ENCODE assay signal across 8 cellular contexts in the genomic region with DNA sequence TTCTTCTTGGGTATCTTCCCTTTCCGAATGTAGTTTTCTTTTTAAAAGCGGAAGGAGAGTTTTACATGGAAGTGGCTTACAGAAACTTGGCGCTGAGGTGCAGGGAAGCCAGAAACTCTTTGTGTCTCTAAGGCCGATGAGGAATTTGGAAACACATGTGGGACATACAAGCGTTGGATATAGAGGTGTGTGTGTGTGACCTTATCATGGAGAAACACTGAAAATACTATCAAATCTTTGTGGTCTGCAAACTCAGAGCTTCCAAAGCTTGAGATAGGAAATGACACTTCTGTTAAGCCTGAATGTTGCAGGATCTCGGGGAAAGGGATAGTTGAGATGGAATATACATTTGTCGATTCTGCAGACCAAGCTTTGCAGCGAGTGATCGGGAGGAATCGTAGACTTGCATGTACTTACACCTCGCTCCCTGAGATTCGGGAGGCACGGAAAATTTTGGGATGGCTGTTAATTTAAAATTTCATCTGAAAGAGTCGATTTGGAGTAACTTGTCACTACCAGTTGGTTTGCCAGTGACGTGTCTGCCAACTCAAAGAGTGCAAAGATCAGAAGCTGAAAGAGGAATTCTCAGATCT. TPM values are rescaled to one million over a fixed set of nuclear protein-coding genes. Genes with fewer than 3 reads are reported as not detected.
A peak's percentile ranks its signal among the peaks of the same experiment; 100 is the strongest.
DNase-seq lines count a peak whose midpoint lies in the region; ATAC-seq and TF ChIP-seq lines count a peak whose summit lies in the region.

No MANE protein-coding gene starts in this region.

- CTCF ChIA-PET in activated CD8-positive, alpha-beta T cell treated with anti-CD3 and anti-CD28 coated beads for 36 hours (lab: Charles Lee), result interaction anchor here (1.2 to 4.3 kb wide), 4 partner anchors 11 to 131 kb away, joined by 5 to 26 read pairs (median 8); no protein-coding TSS in a partner anchor

- ATAC-seq in activated CD8-positive, alpha-beta T cell treated with anti-CD3 and anti-CD28 coated beads for 36 hours, result no peak

- peaks cover 27% of the 10 kb centered on the region for H3K4me1 Mint-ChIP-seq in activated CD8-positive, alpha-beta T cell treated with anti-CD3 and anti-CD28 coated beads for 36 hours (ENCODE audit: low read depth)
- H3K4me1 Mint-ChIP-seq in glutamatergic neuron (ENCODE audit: low read depth, unreplicated experiment), result peaks cover 4% of the 10 kb centered on the region

- no peaks in the 10 kb centered on the region for H3K36me3 ChIP-seq in prostate gland

- WGBS in prostate gland, result 1% methylated on average over 15 of the region's 15 CpGs

- no peaks in the 10 kb centered on the region for H3K27me3 ChIP-seq in prostate gland (replicated peaks; ENCODE audit: insufficient read depth)

- H3K4me3 Mint-ChIP-seq in activated CD8-positive, alpha-beta T cell treated with anti-CD3 and anti-CD28 coated beads for 36 hours, result peak overlapping the region; percentile 88
- H3K4me3 Mint-ChIP-seq in glutamatergic neuron (ENCODE audit: unreplicated experiment), result peak overlapping the region; percentile 93

- TF ChIP-seq CTCF in LNCaP clone FGC (IDR thresholded peaks at IDR 0.05; ENCODE audit: control insufficient read depth, extremely low read depth, insufficient read depth) (no peak), glutamatergic neuron (IDR thresholded peaks at IDR 0.05; ENCODE audit: partially characterized antibody, unreplicated experiment) (no peak), prostate gland (IDR thresholded peaks at IDR 0.05) (no peak)
- no peak for TF ChIP-seq CTCF in activated CD8-positive, alpha-beta T cell treated with anti-CD3 and anti-CD28 coated beads for 36 hours (IDR thresholded peaks at IDR 0.05)

- H3K9me3 Mint-ChIP-seq in activated CD8-positive, alpha-beta T cell treated with anti-CD3 and anti-CD28 coated beads for 36 hours, result no peaks in the 10 kb centered on the region
- H3K9me3 Mint-ChIP-seq in glutamatergic neuron (ENCODE audit: unreplicated experiment), result peaks cover 4% of the 10 kb centered on the region

- DNase-seq in NCI-H146 (lab: John Stamatoyannopoulos, UW) (peak; percentile 7), NCI-H146 treated with DMSO at 0.1 percent for 48 hours (lab: John Stamatoyannopoulos, UW; ENCODE audit: unreplicated experiment) (no peak), LNCaP clone FGC (ENCODE audit: low read depth) (no peak), glutamatergic neuron (no peak), prostate gland (ENCODE audit: low spot score) (no peak), NCI-H2196 treated with DMSO at 0.1 percent for 48 hours (lab: John Stamatoyannopoulos, UW; ENCODE audit: unreplicated experiment) (no peak), foreskin melanocyte (no peak)
- DNase-seq in activated CD8-positive, alpha-beta T cell treated with anti-CD3 and anti-CD28 coated beads for 36 hours, result no peak

- peaks cover 6% of the 10 kb centered on the region for H3K4me1 ChIP-seq in prostate gland (replicated peaks)

- H3K27me3 Mint-ChIP-seq in activated CD8-positive, alpha-beta T cell treated with anti-CD3 and anti-CD28 coated beads for 36 hours, result no peaks in the 10 kb centered on the region
- H3K27me3 Mint-ChIP-seq in glutamatergic neuron (ENCODE audit: unreplicated experiment), result peaks cover 9% of the 10 kb centered on the region

- H3K36me3 Mint-ChIP-seq in activated CD8-positive, alpha-beta T cell treated with anti-CD3 and anti-CD28 coated beads for 36 hours (ENCODE audit: low read depth), result no peaks in the 10 kb centered on the region
- no peaks in the 10 kb centered on the region for H3K36me3 Mint-ChIP-seq in glutamatergic neuron (ENCODE audit: unreplicated experiment)

- intact Hi-C loops in activated CD8-positive, alpha-beta T cell treated with anti-CD3 and anti-CD28 coated beads for 36 hours (cut with micrococcal nuclease), result loop anchor here (2.0 to 5.0 kb wide), 3 partner anchors 29 to 118 kb away; a partner anchor contains a TSS
- intact Hi-C loops in prostate gland (cut with DNase I), result loop anchor here (2.0 kb wide), 1 partner anchor 115 kb away; a partner anchor contains a TSS

- peak overlapping the region; percentile 86 for H3K27ac ChIP-seq in prostate gland

- no peaks in the 10 kb centered on the region for H3K9me3 ChIP-seq in prostate gland

- H3K4me3 ChIP-seq in LNCaP clone FGC (ENCODE audit: low read depth, low read length) (peak overlapping the region; percentile 60), prostate gland (peak overlapping the region; percentile 87 to 97)

- TF ChIP-seq POLR2A in prostate gland (IDR thresholded peaks at IDR 0.05), result no peak

- H3K27ac Mint-ChIP-seq in activated CD8-positive, alpha-beta T cell treated with anti-CD3 and anti-CD28 coated beads for 36 hours, result peak overlapping the region; percentile 91
- H3K27ac Mint-ChIP-seq in glutamatergic neuron (ENCODE audit: unreplicated experiment), result no peak overlapping the region

- POLR2A ChIA-PET in activated CD8-positive, alpha-beta T cell treated with anti-CD3 and anti-CD28 coated beads for 36 hours (lab: Charles Lee), result interaction anchor here (0.9 to 2.1 kb wide), 5 partner anchors 11 to 115 kb away, joined by 3 to 8 read pairs (median 4); a partner anchor contains a TSS

RNA-seq across cellular contexts. Expression of a gene that starts 1.0 kb away (rescaled TPM):
- 10 to 100 TPM; 23.0 to 24.8 TPM for total RNA-seq in activated CD8-positive, alpha-beta T cell treated with anti-CD3 and anti-CD28 coated beads for 36 hours
- total RNA-seq in glutamatergic neuron (ENCODE audit: unreplicated experiment), result 12.2 TPM
- 10 to 100 TPM; 36.6 to 48.6 TPM for total RNA-seq in prostate gland
